ENCODE assay signal across 1 cellular context in the genomic region with DNA sequence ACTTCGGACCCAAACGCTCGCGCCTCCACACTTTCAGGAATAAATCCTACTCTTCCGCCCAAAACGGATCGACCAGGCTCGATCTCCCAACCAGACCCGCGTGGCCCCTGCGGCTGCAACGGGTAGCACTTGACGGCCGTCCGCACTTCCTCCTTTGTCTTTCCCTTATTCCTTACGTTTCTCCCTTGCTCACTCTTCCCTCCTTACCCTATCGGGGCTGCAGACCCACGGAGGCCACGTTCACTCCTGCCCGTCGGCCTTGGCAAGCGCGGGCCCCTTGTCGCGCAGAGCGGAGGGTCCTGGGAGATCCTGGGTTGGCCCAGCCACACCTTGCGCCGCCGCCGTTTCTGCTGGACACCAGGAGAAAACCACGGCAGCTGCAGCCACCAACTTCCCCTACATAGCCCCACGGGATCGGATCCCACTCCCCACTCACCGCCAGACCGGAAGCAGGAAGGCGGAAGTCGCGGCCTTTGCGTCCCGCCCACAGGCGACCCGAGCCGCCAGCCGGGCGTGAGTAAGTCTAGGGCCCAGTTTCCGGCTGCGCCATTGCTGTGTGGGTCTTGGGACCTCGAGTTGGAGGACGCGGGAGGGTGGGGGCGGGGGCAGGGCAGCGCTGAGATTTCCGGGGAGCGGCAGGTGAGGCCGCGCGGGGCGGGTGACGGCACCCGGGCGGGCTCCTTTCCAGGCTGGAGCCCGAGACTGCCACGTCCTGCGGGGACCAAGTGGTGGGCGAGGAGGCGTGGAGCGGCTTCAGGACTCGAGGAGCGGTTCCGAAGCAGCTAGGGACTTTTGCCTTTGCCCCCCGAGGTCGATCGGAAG.
TF ChIP-seq lines count a peak whose summit lies in the region.

Gene SMIM15, minus strand, starts transcription at position 459 of the 822 bp plus-strand sequence. CDS start 2,297 bp downstream, outside the sequence.

TF ChIP-seq in HEK293, 187 proteins besides CTCF, POLR2A, EP300 and RAD21 (continued from another document and continues in another):
- 0 out of 2 replicates have a peak, but pooled peaks have one; percentile 20 for TF ChIP-seq ZNF280D (tag by site-specific recombination; IDR thresholded peaks at IDR 0.05)
- 0 out of 2 replicates have a peak, but pooled peaks have one; percentile 28 for TF ChIP-seq HOXD13 (CRISPR knock-in tag; IDR thresholded peaks at IDR 0.05; ENCODE audit: borderline replicate concordance)
- no peak for TF ChIP-seq ZNF121 (tag by site-specific recombination; IDR thresholded peaks at IDR 0.05)
- TF ChIP-seq YY2 (tag by site-specific recombination; IDR thresholded peaks at IDR 0.05): no peak
- no peak for TF ChIP-seq ZNF133 (tag by site-specific recombination; IDR thresholded peaks at IDR 0.05)
- no peak for TF ChIP-seq ZNF214 (tag by site-specific recombination; IDR thresholded peaks at IDR 0.05; ENCODE audit: borderline replicate concordance)
- TF ChIP-seq ZNF747 (tag by site-specific recombination; IDR thresholded peaks at IDR 0.05): no peak
- TF ChIP-seq GLI4 (tag by site-specific recombination; IDR thresholded peaks at IDR 0.05): peak; percentile 40; the same call in 1 of the 2 replicates
- no peak; the same call in 1 of the 2 replicates for TF ChIP-seq REST (tag by site-specific recombination; IDR thresholded peaks at IDR 0.05)
- peak; percentile 80 for TF ChIP-seq ZBTB48 (tag by site-specific recombination; IDR thresholded peaks at IDR 0.05)
- TF ChIP-seq, protein P1, sequence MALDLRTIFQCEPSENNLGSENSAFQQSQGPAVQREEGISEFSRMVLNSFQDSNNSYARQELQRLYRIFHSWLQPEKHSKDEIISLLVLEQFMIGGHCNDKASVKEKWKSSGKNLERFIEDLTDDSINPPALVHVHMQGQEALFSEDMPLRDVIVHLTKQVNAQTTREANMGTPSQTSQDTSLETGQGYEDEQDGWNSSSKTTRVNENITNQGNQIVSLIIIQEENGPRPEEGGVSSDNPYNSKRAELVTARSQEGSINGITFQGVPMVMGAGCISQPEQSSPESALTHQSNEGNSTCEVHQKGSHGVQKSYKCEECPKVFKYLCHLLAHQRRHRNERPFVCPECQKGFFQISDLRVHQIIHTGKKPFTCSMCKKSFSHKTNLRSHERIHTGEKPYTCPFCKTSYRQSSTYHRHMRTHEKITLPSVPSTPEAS (tag by site-specific recombination; IDR thresholded peaks at IDR 0.05): no peak
- peak; percentile 13; the same call in 1 of the 2 replicates for TF ChIP-seq ZNF843 (tag by site-specific recombination; IDR thresholded peaks at IDR 0.05)
- no peak for TF ChIP-seq ZNF473 (tag by site-specific recombination; IDR thresholded peaks at IDR 0.05)
- TF ChIP-seq, protein P2, sequence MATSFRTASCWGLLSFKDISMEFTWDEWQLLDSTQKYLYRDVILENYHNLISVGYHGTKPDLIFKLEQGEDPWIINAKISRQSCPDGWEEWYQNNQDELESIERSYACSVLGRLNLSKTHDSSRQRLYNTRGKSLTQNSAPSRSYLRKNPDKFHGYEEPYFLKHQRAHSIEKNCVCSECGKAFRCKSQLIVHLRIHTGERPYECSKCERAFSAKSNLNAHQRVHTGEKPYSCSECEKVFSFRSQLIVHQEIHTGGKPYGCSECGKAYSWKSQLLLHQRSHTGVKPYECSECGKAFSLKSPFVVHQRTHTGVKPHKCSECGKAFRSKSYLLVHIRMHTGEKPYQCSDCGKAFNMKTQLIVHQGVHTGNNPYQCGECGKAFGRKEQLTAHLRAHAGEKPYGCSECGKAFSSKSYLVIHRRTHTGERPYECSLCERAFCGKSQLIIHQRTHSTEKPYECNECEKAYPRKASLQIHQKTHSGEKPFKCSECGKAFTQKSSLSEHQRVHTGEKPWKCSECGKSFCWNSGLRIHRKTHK (tag by site-specific recombination; IDR thresholded peaks at IDR 0.05): no peak
- TF ChIP-seq ZNF645 (tag by site-specific recombination; IDR thresholded peaks at IDR 0.05): no peak
- no peak for TF ChIP-seq ZNF354C (tag by site-specific recombination; IDR thresholded peaks at IDR 0.05; ENCODE audit: borderline replicate concordance, low read depth)
- TF ChIP-seq HOXC10 (CRISPR knock-in tag; IDR thresholded peaks at IDR 0.05): no peak
- no peak for TF ChIP-seq ZNF571 (tag by site-specific recombination; IDR thresholded peaks at IDR 0.05)
- TF ChIP-seq ZNF169 (tag by site-specific recombination; IDR thresholded peaks at IDR 0.05): no peak
- no peak for TF ChIP-seq ZNF311 (tag by site-specific recombination; IDR thresholded peaks at IDR 0.05; ENCODE audit: borderline replicate concordance)
- no peak for TF ChIP-seq ZNF658 (tag by site-specific recombination; IDR thresholded peaks at IDR 0.05)
- peak; percentile 84 for TF ChIP-seq ZFHX2 (tag by site-specific recombination; conservative IDR thresholded peaks at IDR 0.05)
- peak; percentile 82 for TF ChIP-seq GFI1B (tag by site-specific recombination; IDR thresholded peaks at IDR 0.05)
- TF ChIP-seq ZNF239 (tag by site-specific recombination; IDR thresholded peaks at IDR 0.05): no peak
- TF ChIP-seq MYNN (tag by site-specific recombination; IDR thresholded peaks at IDR 0.05; ENCODE audit: borderline replicate concordance): no peak
- 0 out of 2 replicates have a peak, but pooled peaks have one; percentile 29 for TF ChIP-seq WT1 (tag by site-specific recombination; IDR thresholded peaks at IDR 0.05)
- TF ChIP-seq ZNF280C (tag by site-specific recombination; IDR thresholded peaks at IDR 0.05): no peak
- no peak for TF ChIP-seq ZNF433 (tag by site-specific recombination; IDR thresholded peaks at IDR 0.05; ENCODE audit: low read depth)
- TF ChIP-seq ZNF362 (tag by site-specific recombination; IDR thresholded peaks at IDR 0.05): no peak
- TF ChIP-seq ZNF138 (tag by site-specific recombination; IDR thresholded peaks at IDR 0.05; ENCODE audit: borderline replicate concordance): no peak
- TF ChIP-seq ZNF692 (tag by site-specific recombination; IDR thresholded peaks at IDR 0.05): 0 out of 2 replicates have a peak, but pooled peaks have one; percentile 35
- TF ChIP-seq ZNF610 (tag by site-specific recombination; IDR thresholded peaks at IDR 0.05; ENCODE audit: borderline replicate concordance): peak; percentile 76; the same call in 1 of the 2 replicates
- TF ChIP-seq ZNF530 (tag by site-specific recombination; IDR thresholded peaks at IDR 0.05; ENCODE audit: low read depth): no peak
- no peak for TF ChIP-seq ZNF391 (tag by site-specific recombination; IDR thresholded peaks at IDR 0.05; ENCODE audit: borderline replicate concordance, low read depth)
- TF ChIP-seq ZNF24 (tag by site-specific recombination; IDR thresholded peaks at IDR 0.05): no peak
- no peak for TF ChIP-seq FEZF1 (tag by site-specific recombination; IDR thresholded peaks at IDR 0.05)
- 0 out of 2 replicates have a peak, but pooled peaks have one; percentile 41 for TF ChIP-seq ZNF561 (tag by site-specific recombination; IDR thresholded peaks at IDR 0.05; ENCODE audit: borderline replicate concordance)
- no peak for TF ChIP-seq ZFP41 (tag by site-specific recombination; IDR thresholded peaks at IDR 0.05; ENCODE audit: borderline replicate concordance)
- peak; percentile 49; the same call in 1 of the 2 replicates for TF ChIP-seq ZFP69B (tag by site-specific recombination; IDR thresholded peaks at IDR 0.05)
- no peak for TF ChIP-seq ZNF221 (tag by site-specific recombination; IDR thresholded peaks at IDR 0.05; ENCODE audit: borderline replicate concordance)
- no peak; the same call in 1 of the 2 replicates for TF ChIP-seq ZSCAN30 (tag by site-specific recombination; IDR thresholded peaks at IDR 0.05)
- no peak for TF ChIP-seq ZNF302 (tag by site-specific recombination; IDR thresholded peaks at IDR 0.05; ENCODE audit: low read depth)
